ENCODE assay signal across 1 cellular context in the genomic region with DNA sequence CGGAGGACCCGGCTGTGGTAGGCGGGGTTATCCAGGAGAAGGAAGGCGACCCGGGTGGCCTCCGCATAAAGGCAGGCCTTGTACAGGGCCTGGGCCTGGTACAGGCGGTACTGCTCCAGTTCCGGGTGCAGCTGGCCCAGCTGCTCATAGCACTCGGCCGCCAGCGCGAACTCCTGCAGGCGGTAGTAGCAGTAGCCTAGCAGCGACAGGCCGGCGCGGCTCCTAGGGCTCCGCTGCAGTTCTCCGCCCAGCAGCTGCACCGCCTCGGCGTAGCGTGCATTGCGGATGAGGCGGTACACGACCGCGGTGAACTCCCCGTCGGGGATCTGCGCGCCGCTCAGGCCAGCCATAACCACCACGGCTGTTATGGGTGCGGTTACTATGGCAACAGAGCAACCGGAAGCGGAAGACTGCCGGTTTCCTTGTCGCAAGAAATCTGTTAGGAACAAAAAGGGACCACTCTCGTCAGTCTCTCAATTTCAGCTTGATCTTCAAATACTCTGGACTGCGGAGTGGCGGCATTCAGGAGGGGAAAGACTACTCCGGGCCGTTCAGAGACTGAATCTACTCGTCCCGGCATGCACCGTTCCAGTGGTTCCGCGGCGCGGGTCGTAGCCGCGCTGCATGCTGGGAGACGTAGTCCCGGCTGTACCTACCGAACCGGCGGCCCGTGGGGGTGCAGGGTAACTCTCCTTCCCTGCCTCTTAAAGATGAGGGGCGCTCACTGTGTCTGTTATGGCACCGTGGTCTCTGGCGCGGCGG.
TF ChIP-seq lines count a peak whose summit lies in the region.

No MANE protein-coding gene starts in this region.

TF ChIP-seq in K562, 482 proteins besides CTCF, POLR2A, EP300 and RAD21 (continued from another document and continues in another):
- TF ChIP-seq, protein P1, sequence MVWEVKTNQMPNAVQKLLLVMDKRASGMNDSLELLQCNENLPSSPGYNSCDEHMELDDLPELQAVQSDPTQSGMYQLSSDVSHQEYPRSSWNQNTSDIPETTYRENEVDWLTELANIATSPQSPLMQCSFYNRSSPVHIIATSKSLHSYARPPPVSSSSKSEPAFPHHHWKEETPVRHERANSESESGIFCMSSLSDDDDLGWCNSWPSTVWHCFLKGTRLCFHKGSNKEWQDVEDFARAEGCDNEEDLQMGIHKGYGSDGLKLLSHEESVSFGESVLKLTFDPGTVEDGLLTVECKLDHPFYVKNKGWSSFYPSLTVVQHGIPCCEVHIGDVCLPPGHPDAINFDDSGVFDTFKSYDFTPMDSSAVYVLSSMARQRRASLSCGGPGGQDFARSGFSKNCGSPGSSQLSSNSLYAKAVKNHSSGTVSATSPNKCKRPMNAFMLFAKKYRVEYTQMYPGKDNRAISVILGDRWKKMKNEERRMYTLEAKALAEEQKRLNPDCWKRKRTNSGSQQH (CRISPR knock-in tag; IDR thresholded peaks at IDR 0.05): no peak
- peak; percentile 65; the same call in 1 of the 2 replicates for TF ChIP-seq GATAD2B (IDR thresholded peaks at IDR 0.05; ENCODE audit: borderline replicate concordance)
- no peak; the same call in none of the 2 replicates for TF ChIP-seq ZNF766 (CRISPR knock-in tag; conservative IDR thresholded peaks at IDR 0.05)
- peak; percentile 86; the same call in 1 of the 2 replicates for TF ChIP-seq ARID4B (CRISPR knock-in tag; IDR thresholded peaks at IDR 0.05)
- no peak for TF ChIP-seq MAFG (tag; conservative IDR thresholded peaks at IDR 0.05)
- peak; percentile 68 for TF ChIP-seq ZBTB12 (CRISPR knock-in tag; IDR thresholded peaks at IDR 0.05)
- TF ChIP-seq ZNF589 (CRISPR knock-in tag; IDR thresholded peaks at IDR 0.05; ENCODE audit: low read depth): no peak
- peak; percentile 81 for TF ChIP-seq KLF1 (tag; IDR thresholded peaks at IDR 0.05)
- peak in 1 of 2 experiments; percentile 63; a peak in 1 of 4 replicates for TF ChIP-seq MLLT1 (IDR thresholded peaks at IDR 0.05)
- no peak for TF ChIP-seq ZNF445 (CRISPR knock-in tag; IDR thresholded peaks at IDR 0.05; ENCODE audit: low read depth)
- TF ChIP-seq NR1H2 (CRISPR knock-in tag; IDR thresholded peaks at IDR 0.05): no peak
- TF ChIP-seq PTRF (tag; IDR thresholded peaks at IDR 0.05): no peak
- no peak for TF ChIP-seq KHSRP (IDR thresholded peaks at IDR 0.05)
- peak; percentile 51; the same call in 1 of the 2 replicates for TF ChIP-seq FOXP1 (CRISPR knock-in tag; IDR thresholded peaks at IDR 0.05)
- peak; percentile 70 for TF ChIP-seq RBM22 (IDR thresholded peaks at IDR 0.05; ENCODE audit: low read depth, low read length, poor library complexity, severe bottlenecking)
- TF ChIP-seq, protein P2, sequence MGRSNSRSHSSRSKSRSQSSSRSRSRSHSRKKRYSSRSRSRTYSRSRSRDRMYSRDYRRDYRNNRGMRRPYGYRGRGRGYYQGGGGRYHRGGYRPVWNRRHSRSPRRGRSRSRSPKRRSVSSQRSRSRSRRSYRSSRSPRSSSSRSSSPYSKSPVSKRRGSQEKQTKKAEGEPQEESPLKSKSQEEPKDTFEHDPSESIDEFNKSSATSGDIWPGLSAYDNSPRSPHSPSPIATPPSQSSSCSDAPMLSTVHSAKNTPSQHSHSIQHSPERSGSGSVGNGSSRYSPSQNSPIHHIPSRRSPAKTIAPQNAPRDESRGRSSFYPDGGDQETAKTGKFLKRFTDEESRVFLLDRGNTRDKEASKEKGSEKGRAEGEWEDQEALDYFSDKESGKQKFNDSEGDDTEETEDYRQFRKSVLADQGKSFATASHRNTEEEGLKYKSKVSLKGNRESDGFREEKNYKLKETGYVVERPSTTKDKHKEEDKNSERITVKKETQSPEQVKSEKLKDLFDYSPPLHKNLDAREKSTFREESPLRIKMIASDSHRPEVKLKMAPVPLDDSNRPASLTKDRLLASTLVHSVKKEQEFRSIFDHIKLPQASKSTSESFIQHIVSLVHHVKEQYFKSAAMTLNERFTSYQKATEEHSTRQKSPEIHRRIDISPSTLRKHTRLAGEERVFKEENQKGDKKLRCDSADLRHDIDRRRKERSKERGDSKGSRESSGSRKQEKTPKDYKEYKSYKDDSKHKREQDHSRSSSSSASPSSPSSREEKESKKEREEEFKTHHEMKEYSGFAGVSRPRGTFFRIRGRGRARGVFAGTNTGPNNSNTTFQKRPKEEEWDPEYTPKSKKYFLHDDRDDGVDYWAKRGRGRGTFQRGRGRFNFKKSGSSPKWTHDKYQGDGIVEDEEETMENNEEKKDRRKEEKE (IDR thresholded peaks at IDR 0.05; ENCODE audit: borderline replicate concordance in 1 of 2, control insufficient read depth in 1 of 2, low read depth in 2 of 2, low read length in 1 of 2): 0 out of 4 replicates have a peak, but pooled peaks of 1 of the 2 experiments have one; percentile 29
- TF ChIP-seq NRF1 (conservative IDR thresholded peaks at IDR 0.05 in 1 of 2, IDR thresholded peaks at IDR 0.05 in 1 of 2): peak; percentile 76 to 81
- TF ChIP-seq ETV6 (IDR thresholded peaks at IDR 0.05; ENCODE audit: borderline replicate concordance in 1 of 2, low read depth in 2 of 2, low read length in 1 of 2): 0 out of 4 replicates have a peak, but pooled peaks of 1 of the 2 experiments have one; percentile 35
- TF ChIP-seq ETV6 (CRISPR knock-in tag; IDR thresholded peaks at IDR 0.05; ENCODE audit: borderline replicate concordance): no peak
- TF ChIP-seq ZNF561 (CRISPR knock-in tag; conservative IDR thresholded peaks at IDR 0.05): no peak
- no peak for TF ChIP-seq LARP7 (IDR thresholded peaks at IDR 0.05)
- peak; percentile 57 for TF ChIP-seq SAP30 (IDR thresholded peaks at IDR 0.05; ENCODE audit: borderline replicate concordance, insufficient read depth, low read depth, low read length, poor library complexity, severe bottlenecking)
- no peak for TF ChIP-seq BACH1 (tag; IDR thresholded peaks at IDR 0.05)
- peak; percentile 85 for TF ChIP-seq MXI1 (IDR thresholded peaks at IDR 0.05; ENCODE audit: low read depth, low read length)
- 0 out of 2 replicates have a peak, but pooled peaks have one; percentile 31 for TF ChIP-seq SPI1 (IDR thresholded peaks at IDR 0.05; ENCODE audit: borderline replicate concordance, low read depth, low read length)
- no peak for TF ChIP-seq HOMEZ (CRISPR knock-in tag; IDR thresholded peaks at IDR 0.05)
- no peak for TF ChIP-seq TGIF2 (CRISPR knock-in tag; IDR thresholded peaks at IDR 0.05)
- TF ChIP-seq ZNF354B (CRISPR knock-in tag; IDR thresholded peaks at IDR 0.05): no peak
- peak; percentile 56; the same call in 1 of the 2 replicates for TF ChIP-seq ETV5 (CRISPR knock-in tag; IDR thresholded peaks at IDR 0.05; ENCODE audit: low read depth)
- no peak for TF ChIP-seq ZBTB2 (IDR thresholded peaks at IDR 0.05)
- TF ChIP-seq SFPQ (IDR thresholded peaks at IDR 0.05; ENCODE audit: low read depth, low read length): no peak
- no peak for TF ChIP-seq LEF1 (IDR thresholded peaks at IDR 0.05)
- peak; percentile 75; the same call in 1 of the 2 replicates for TF ChIP-seq NKRF (IDR thresholded peaks at IDR 0.05; ENCODE audit: borderline replicate concordance)
- no peak for TF ChIP-seq EGR1 (conservative IDR thresholded peaks at IDR 0.05)
- peak in 1 of 2 experiments; percentile 50; a peak in 1 of 4 replicates for TF ChIP-seq ARNT (IDR thresholded peaks at IDR 0.05)
- peak; percentile 52; the same call in 1 of the 2 replicates for TF ChIP-seq ZKSCAN1 (IDR thresholded peaks at IDR 0.05; ENCODE audit: low read depth, low read length)
